In the genomic region with DNA sequence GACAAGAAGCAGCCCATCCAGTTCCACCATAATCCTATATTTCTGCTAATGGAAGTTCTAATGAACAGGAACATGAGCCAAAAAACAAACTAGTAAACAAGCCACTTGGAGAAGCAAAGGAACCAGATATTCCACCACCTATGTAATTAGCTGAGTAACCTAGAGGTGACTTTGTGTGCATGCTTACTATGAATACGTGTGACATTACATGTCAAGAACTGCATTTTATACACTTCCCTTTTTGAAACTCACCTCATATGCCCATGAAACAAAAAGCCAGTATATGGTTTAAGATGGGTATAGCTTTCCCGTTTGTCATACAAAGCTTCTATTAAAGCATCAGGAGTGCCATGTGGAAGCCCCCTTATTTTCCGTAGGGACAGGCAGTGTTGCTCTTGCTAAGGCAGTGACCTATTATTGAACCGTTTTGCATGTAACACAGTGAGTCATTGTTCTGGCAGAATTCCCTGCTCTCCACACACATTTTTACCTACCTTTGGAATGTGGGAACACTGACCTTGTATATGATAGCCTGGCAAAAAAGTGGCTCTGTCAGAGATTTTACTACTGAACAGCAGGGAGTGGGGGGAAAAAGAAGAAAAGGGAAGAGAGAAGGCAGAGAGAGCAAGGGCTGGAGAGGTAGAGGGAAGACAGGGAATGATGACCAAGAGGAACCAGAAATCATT, we compare ENCODE assay signal across 10 cellular contexts. TPM values are rescaled to one million over a fixed set of nuclear protein-coding genes. Genes with fewer than 3 reads are reported as not detected.
DNase-seq lines count a peak whose midpoint lies in the region; ATAC-seq and TF ChIP-seq lines count a peak whose summit lies in the region.
"Had no signal": no experiment of that assay in that cellular context is flagged by ENCODE, and none has a peak within 500 bp of the region (broad histone marks: within the 10 kb centered on the region; RNA-seq: fewer than 3 reads in every experiment).

No MANE protein-coding gene starts in this region.

- H3K4me3 ChIP-seq in KMS-11 (IDR thresholded peaks at IDR 0.05; ENCODE audit: insufficient read depth, low read depth, low read length), result no peak overlapping the region

- no peaks in the 10 kb centered on the region for H3K4me1 Mint-ChIP-seq in CD4-positive, alpha-beta T cell (ENCODE audit: low read depth)

- H3K36me3 ChIP-seq in KMS-11 (ENCODE audit: insufficient read depth), result no peaks in the 10 kb centered on the region

- H3K4me2 ChIP-seq in KMS-11, result no peak overlapping the region; the same call in 1 of the 2 replicates

- intact Hi-C loops in CD4-positive, alpha-beta T cell (cut with DNase I, micrococcal nuclease), result no loop called here

- ATAC-seq in CD4-positive, alpha-beta T cell (ENCODE audit: poor library complexity), result no peak
- ATAC-seq: activated CD8-positive, alpha-beta T cell treated with anti-CD3 and anti-CD28 coated beads, Interleukin-2, amount 10 ng/mL, durations not matched to agents 7 days and 5 days had no signal

- H3K4me3 Mint-ChIP-seq in CD4-positive, alpha-beta T cell, result no peak overlapping the region
- H3K4me3 Mint-ChIP-seq: activated CD8-positive, alpha-beta T cell treated with anti-CD3 and anti-CD28 coated beads, Interleukin-2, amount 10 ng/mL, durations not matched to agents 7 days and 5 days had no signal

- H2AFZ ChIP-seq in KMS-11 (ENCODE audit: low read depth), result no peak overlapping the region

- H3K27ac Mint-ChIP-seq in CD4-positive, alpha-beta T cell, result no peak overlapping the region
- H3K27ac Mint-ChIP-seq: activated CD8-positive, alpha-beta T cell treated with anti-CD3 and anti-CD28 coated beads, Interleukin-2, amount 10 ng/mL, durations not matched to agents 7 days and 5 days had no signal

- CTCF ChIA-PET in CD4-positive, alpha-beta T cell (lab: Charles Lee), result no interaction called here

- no peaks in the 10 kb centered on the region for H3K9me3 ChIP-seq in CD4-positive, alpha-beta T cell (ENCODE audit: control insufficient read depth, low read length)

- peaks cover 100% of the 10 kb centered on the region for H3K4me1 ChIP-seq in KMS-11 (ENCODE audit: low read depth, poor library complexity, severe bottlenecking)

- no peaks in the 10 kb centered on the region for H4K20me1 ChIP-seq in KMS-11 (ENCODE audit: insufficient read depth)

- H3K9me3 Mint-ChIP-seq in CD4-positive, alpha-beta T cell, result no peaks in the 10 kb centered on the region

- H3K27me3 Mint-ChIP-seq in CD4-positive, alpha-beta T cell, result peaks cover 4% of the 10 kb centered on the region

- H3K27ac ChIP-seq in KMS-11, result peak overlapping the region; percentile 78; the same call in 1 of the 2 replicates
- H3K27ac ChIP-seq in CD4-positive, alpha-beta T cell (ENCODE audit: low read depth, low read length), result no peak overlapping the region

- no peak for TF ChIP-seq CTCF in KMS-11 (conservative IDR thresholded peaks at IDR 0.05; ENCODE audit: low read depth, low read length)
- no peak for TF ChIP-seq CTCF in CD4-positive, alpha-beta T cell (IDR thresholded peaks at IDR 0.05)

- H3K36me3 Mint-ChIP-seq in CD4-positive, alpha-beta T cell (ENCODE audit: low read depth), result no peaks in the 10 kb centered on the region

- POLR2A ChIA-PET in CD4-positive, alpha-beta T cell (lab: Charles Lee), result no interaction called here

- H3K27me3 ChIP-seq in KMS-11 (ENCODE audit: insufficient read depth, low read depth), result no peaks in the 10 kb centered on the region
- no peaks in the 10 kb centered on the region for H3K27me3 ChIP-seq in CD4-positive, alpha-beta T cell (ENCODE audit: control insufficient read depth, insufficient read depth, low read length)

- no peak overlapping the region for H3K9ac ChIP-seq in KMS-11

- DNase-seq in AG08395 (ENCODE audit: low spot score) (peak; percentile 74), cerebellar cortex (ENCODE audit: low spot score) (peak; percentile 27), lung microvascular endothelial cell (ENCODE audit: low read depth in 2 of 2) (peak; percentile 90 to 96), hippocampal formation (lab: John Stamatoyannopoulos, UW) (no peak), NCI-H1694 treated with DMSO at 0.1 percent for 48 hours (lab: John Stamatoyannopoulos, UW) (no peak), NCI-H146 (lab: John Stamatoyannopoulos, UW) (no peak)
- no peak for DNase-seq in CD4-positive, alpha-beta T cell
- DNase-seq: activated CD8-positive, alpha-beta T cell treated with anti-CD3 and anti-CD28 coated beads, Interleukin-2, amount 10 ng/mL, durations not matched to agents 7 days and 5 days; right cardiac atrium had no signal

- H3K79me2 ChIP-seq in KMS-11 (ENCODE audit: insufficient read depth, low read depth), result no peaks in the 10 kb centered on the region

RNA-seq across cellular contexts. Expression of gene FRMD6, which starts 34.8 kb away (rescaled TPM):
- 155 and 297 TPM in 2 replicates for total RNA-seq in lung microvascular endothelial cell
- total RNA-seq in CD4-positive, alpha-beta T cell, result 1 to 10 TPM; 1.4 to 1.5 TPM

Comparison
In these comparisons a context has a peak if more than half of its experiments do, and no peak if none do; other contexts are left out.
1. DNase-seq: peak in AG08395 (single experiment), cerebellar cortex (single experiment) and lung microvascular endothelial cell (2 of 2); none in hippocampal formation (0 of 2), NCI-H1694 treated with DMSO at 0.1 percent for 48 hours (single experiment), NCI-H146 (single experiment) and CD4-positive, alpha-beta T cell (0 of 10).
2. RNA of gene FRMD6, which starts 34.8 kb away (total RNA-seq): 155 to 297 TPM in lung microvascular endothelial cell; 1.4 to 1.5 TPM in CD4-positive, alpha-beta T cell; every median in the first group is over 10 times any median in the second.